8 cellular contexts compared by ENCODE assay signal in the genomic region with DNA sequence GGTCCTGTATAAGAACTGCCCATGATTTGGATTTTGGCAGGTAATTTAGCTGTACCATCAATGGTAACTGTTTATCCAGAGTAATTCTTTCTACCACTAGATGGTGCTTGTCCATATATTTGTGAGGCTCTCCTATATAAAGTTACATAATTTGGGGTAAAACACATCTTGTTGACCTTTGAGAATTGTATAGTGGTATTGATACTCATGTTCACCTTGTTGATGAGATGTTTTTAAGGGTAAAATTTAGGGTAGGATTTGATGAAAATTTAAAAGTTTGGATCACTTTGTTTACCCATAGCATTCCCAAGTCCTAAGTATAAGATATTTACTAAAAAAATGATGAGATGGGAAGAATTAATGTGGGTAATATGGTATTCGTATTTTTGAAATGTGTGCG. TPM values are rescaled to one million over a fixed set of nuclear protein-coding genes. Genes with fewer than 3 reads are reported as not detected.
DNase-seq lines count a peak whose midpoint lies in the region; ATAC-seq and TF ChIP-seq lines count a peak whose summit lies in the region.

No MANE protein-coding gene starts in this region.

- no peak overlapping the region for H3K27ac Mint-ChIP-seq in endothelial cell (ENCODE audit: unreplicated experiment)
- H3K27ac Mint-ChIP-seq in neural crest cell (ENCODE audit: unreplicated experiment) = no peak overlapping the region

- H3K9me3 ChIP-seq in AG04450 (ENCODE audit: control insufficient read depth, insufficient read depth, low read length) = no peaks in the 10 kb centered on the region
- no peaks in the 10 kb centered on the region for H3K9me3 ChIP-seq in MG63

- H3K36me3 Mint-ChIP-seq in endothelial cell (ENCODE audit: low read depth, unreplicated experiment) = no peaks in the 10 kb centered on the region
- H3K36me3 Mint-ChIP-seq in neural crest cell (ENCODE audit: low read depth) = no peaks in the 10 kb centered on the region

- H3K4me1 Mint-ChIP-seq in endothelial cell (ENCODE audit: unreplicated experiment) = peaks cover 30% of the 10 kb centered on the region
- no peaks in the 10 kb centered on the region for H3K4me1 Mint-ChIP-seq in neural crest cell

- TF ChIP-seq CTCF in AG04450 (IDR thresholded peaks at IDR 0.05; ENCODE audit: low read depth, low read length) (peak; percentile 69), endothelial cell (IDR thresholded peaks at IDR 0.05; ENCODE audit: unreplicated experiment) (peak; percentile 75), neural crest cell (conservative IDR thresholded peaks at IDR 0.05) (peak; percentile 82)

- ATAC-seq in GM18499 (IDR thresholded peaks at IDR 0.05; ENCODE audit: insufficient read depth, unreplicated experiment) (peak; percentile 42), HG03571 (IDR thresholded peaks at IDR 0.05; ENCODE audit: unreplicated experiment) (peak; percentile 41)

- H3K27me3 Mint-ChIP-seq in endothelial cell (ENCODE audit: unreplicated experiment) (peaks cover 4% of the 10 kb centered on the region), neural crest cell (ENCODE audit: low read depth) (no peaks in the 10 kb centered on the region)

- POLR2A ChIA-PET in AG04450 (lab: Yijun Ruan, JAX) = no interaction called here

- no peak overlapping the region for H3K4me3 ChIP-seq in AG04450 (ENCODE audit: low read depth, low read length)
- H3K4me3 ChIP-seq in MG63 = no peak overlapping the region

- CTCF ChIA-PET in AG04450 (lab: Charles Lee) = interaction anchor here (0.6 to 10.0 kb wide), 24 partner anchors 9 to 401 kb away, joined by 3 to 300 read pairs (median 4); no protein-coding TSS in a partner anchor

- H3K9me3 Mint-ChIP-seq in endothelial cell (ENCODE audit: unreplicated experiment) = no peaks in the 10 kb centered on the region
- no peaks in the 10 kb centered on the region for H3K9me3 Mint-ChIP-seq in neural crest cell

- H3K36me3 ChIP-seq in MG63 = no peaks in the 10 kb centered on the region

- H3K4me3 Mint-ChIP-seq in endothelial cell (ENCODE audit: unreplicated experiment) (no peak overlapping the region), neural crest cell (no peak overlapping the region)

- H3K27ac ChIP-seq in AG04450 (ENCODE audit: low read depth, low read length) = no peak overlapping the region

- no peaks in the 10 kb centered on the region for H3K27me3 ChIP-seq in AG04450 (ENCODE audit: control insufficient read depth, insufficient read depth, low read length)
- H3K27me3 ChIP-seq in MG63 = no peaks in the 10 kb centered on the region

- no peak for DNase-seq in AG04450 (ENCODE audit: low read depth, low spot score)
- peak; percentile 55 for DNase-seq in OCI-M1 (lab: John Stamatoyannopoulos, UW)
- no peak for DNase-seq in endothelial cell (ENCODE audit: low spot score)
- DNase-seq in neural crest cell (ENCODE audit: low read depth, low spot score) = no peak
- no peak for DNase-seq in MG63
- no peak for DNase-seq in activated naive CD4-positive, alpha-beta T cell (lab: John Stamatoyannopoulos, UW)

RNA-seq across cellular contexts. Expression of gene ST7, which starts 31.6 kb away (rescaled TPM):
- polyA plus RNA-seq in AG04450 (2011; rRNA removed) = 30.9 and 34.5 TPM in 2 replicates
- polyA minus RNA-seq in AG04450 (2011; rRNA and poly(A)+ RNA removed) = 30.0 and 34.2 TPM in 2 replicates
- 44.1 TPM for total RNA-seq in endothelial cell (ENCODE audit: unreplicated experiment)
- 22.4 and 25.5 TPM in 2 replicates for total RNA-seq in neural crest cell
- 13.7 and 14.4 TPM in 2 replicates for total RNA-seq in MG63 (2014; rRNA removed; shearing (Covaris generic); ENCODE audit: low replicate concordance)
